ENCODE assay signal across 10 cellular contexts in genomic region chr1:207455183-207455754, GRCh38. TPM values are rescaled to one million over a fixed set of nuclear protein-coding genes. Genes with fewer than 3 reads are reported as not detected.
DNase-seq lines count a peak whose midpoint lies in the region; ATAC-seq lines count a peak whose summit lies in the region.
"Had no signal": no experiment of that assay in that cellular context is flagged by ENCODE, and none has a peak within 500 bp of the region (broad histone marks: within the 10 kb centered on the region; RNA-seq: fewer than 3 reads in every experiment).

No MANE protein-coding gene starts in this region.

- H3K36me3 Mint-ChIP-seq in activated T-helper 17 cell treated with anti-CD3 and anti-CD28 coated beads, Interleukin-2, amount 50 U/mL, for 72 hours (ENCODE audit: low read depth): no peaks in the 10 kb centered on the region
- H3K36me3 Mint-ChIP-seq in naive thymus-derived CD8-positive, alpha-beta T cell: no peaks in the 10 kb centered on the region

- peak overlapping the region; percentile 62 for H3K4me3 Mint-ChIP-seq in activated T-helper 17 cell treated with anti-CD3 and anti-CD28 coated beads, Interleukin-2, amount 50 U/mL, for 72 hours
- peak overlapping the region in 9 of 10 donors; percentile 69 to 87 (median 78) for H3K4me3 Mint-ChIP-seq in naive thymus-derived CD8-positive, alpha-beta T cell

- H3K4me1 Mint-ChIP-seq in activated T-helper 17 cell treated with anti-CD3 and anti-CD28 coated beads, Interleukin-2, amount 50 U/mL, for 72 hours: peaks cover 6% of the 10 kb centered on the region
- peaks cover 8 to 20% (median 11%) of the 10 kb centered on the region in 4 donors for H3K4me1 Mint-ChIP-seq in naive thymus-derived CD8-positive, alpha-beta T cell

- no peak overlapping the region for H3K27ac Mint-ChIP-seq in activated T-helper 17 cell treated with anti-CD3 and anti-CD28 coated beads, Interleukin-2, amount 50 U/mL, for 72 hours
- peak overlapping the region in 5 of 10 donors; percentile 22 to 73 (median 60) for H3K27ac Mint-ChIP-seq in naive thymus-derived CD8-positive, alpha-beta T cell

- ATAC-seq in GM21529 (IDR thresholded peaks at IDR 0.05; ENCODE audit: unreplicated experiment): peak; percentile 38
- ATAC-seq in activated T-helper 17 cell treated with anti-CD3 and anti-CD28 coated beads, Interleukin-2, amount 50 U/mL, for 72 hours (replicated peaks): peak; percentile 58
- no peak for ATAC-seq in naive thymus-derived CD8-positive, alpha-beta T cell

- peaks cover 8% of the 10 kb centered on the region for H3K27me3 Mint-ChIP-seq in activated T-helper 17 cell treated with anti-CD3 and anti-CD28 coated beads, Interleukin-2, amount 50 U/mL, for 72 hours
- peaks cover 0 to 18% (median 4%) of the 10 kb centered on the region in 5 donors for H3K27me3 Mint-ChIP-seq in naive thymus-derived CD8-positive, alpha-beta T cell

- no peak for DNase-seq in naive thymus-derived CD8-positive, alpha-beta T cell
- DNase-seq in NCI-H526 treated with DMSO at 0.1 percent for 48 hours (lab: John Stamatoyannopoulos, UW) (no peak), glomerular visceral epithelial cell (ENCODE audit: extremely low spot score) (no peak), NCI-H1105 treated with DMSO at 0.1 percent for 48 hours (lab: John Stamatoyannopoulos, UW) (no peak), NCI-H128 (lab: John Stamatoyannopoulos, UW; ENCODE audit: unreplicated experiment) (no peak)
- DNase-seq: KBM-7 had no signal

- H3K4me3 ChIP-seq in GM08714 (ENCODE audit: low read length): peak overlapping the region; percentile 92

- POLR2A ChIA-PET in naive thymus-derived CD8-positive, alpha-beta T cell (lab: Charles Lee): interaction anchor here (1.0 to 3.1 kb wide), 8 partner anchors 16 to 134 kb away, joined by 3 to 18 read pairs (median 7); partner anchors contain the start of genes CD55 and CR1

- no peaks in the 10 kb centered on the region for H3K9me3 Mint-ChIP-seq in activated T-helper 17 cell treated with anti-CD3 and anti-CD28 coated beads, Interleukin-2, amount 50 U/mL, for 72 hours
- no peaks in the 10 kb centered on the region for H3K9me3 Mint-ChIP-seq in naive thymus-derived CD8-positive, alpha-beta T cell

RNA-seq across cellular contexts. Expression of gene CR2, which starts 1.1 kb away (rescaled TPM):
- total RNA-seq in activated T-helper 17 cell treated with anti-CD3 and anti-CD28 coated beads, Interleukin-2, amount 50 U/mL, for 72 hours: under 1 TPM in 1 of 2 donors, not detected in 1; 0.42 TPM
- total RNA-seq in naive thymus-derived CD8-positive, alpha-beta T cell: 1 to 10 TPM; 5.9 to 8.6 TPM
- 10 to 100 TPM; 10.9 to 17.1 (median 11.2) TPM for polyA plus RNA-seq in naive thymus-derived CD8-positive, alpha-beta T cell
- total RNA-seq: pulmonary artery endothelial cell had no signal

RNA-seq across cellular contexts. Expression of gene CR1, which starts 40.7 kb away (rescaled TPM):
- under 1 TPM; 0.17 to 0.19 TPM for total RNA-seq in activated T-helper 17 cell treated with anti-CD3 and anti-CD28 coated beads, Interleukin-2, amount 50 U/mL, for 72 hours
- 1 to 10 TPM; 4.1 to 5.1 TPM for total RNA-seq in naive thymus-derived CD8-positive, alpha-beta T cell
- polyA plus RNA-seq in naive thymus-derived CD8-positive, alpha-beta T cell: 1 to 10 TPM in 2 of 3 donors, under 1 TPM in 1; 0.81 to 3.1 (median 1.1) TPM
- total RNA-seq: pulmonary artery endothelial cell had no signal

Comparison
In these comparisons a context has a peak if more than half of its experiments do, and no peak if none do; other contexts are left out.
1. ATAC-seq: peak in GM21529 (single experiment) and activated T-helper 17 cell treated with anti-CD3 and anti-CD28 coated beads, Interleukin-2, amount 50 U/mL, for 72 hours (single experiment); none in naive thymus-derived CD8-positive, alpha-beta T cell (0 of 2).
2. RNA of gene CR2, which starts 1.1 kb away (total RNA-seq): 5.9 to 8.6 TPM in naive thymus-derived CD8-positive, alpha-beta T cell; 0.42 TPM in activated T-helper 17 cell treated with anti-CD3 and anti-CD28 coated beads, Interleukin-2, amount 50 U/mL, for 72 hours; every median in the first group is over 4 times any median in the second.
3. RNA of gene CR1, which starts 40.7 kb away (total RNA-seq): 4.1 to 5.1 TPM in naive thymus-derived CD8-positive, alpha-beta T cell; 0.17 to 0.19 TPM in activated T-helper 17 cell treated with anti-CD3 and anti-CD28 coated beads, Interleukin-2, amount 50 U/mL, for 72 hours; every median in the first group is over 4 times any median in the second.